In the genomic region with DNA sequence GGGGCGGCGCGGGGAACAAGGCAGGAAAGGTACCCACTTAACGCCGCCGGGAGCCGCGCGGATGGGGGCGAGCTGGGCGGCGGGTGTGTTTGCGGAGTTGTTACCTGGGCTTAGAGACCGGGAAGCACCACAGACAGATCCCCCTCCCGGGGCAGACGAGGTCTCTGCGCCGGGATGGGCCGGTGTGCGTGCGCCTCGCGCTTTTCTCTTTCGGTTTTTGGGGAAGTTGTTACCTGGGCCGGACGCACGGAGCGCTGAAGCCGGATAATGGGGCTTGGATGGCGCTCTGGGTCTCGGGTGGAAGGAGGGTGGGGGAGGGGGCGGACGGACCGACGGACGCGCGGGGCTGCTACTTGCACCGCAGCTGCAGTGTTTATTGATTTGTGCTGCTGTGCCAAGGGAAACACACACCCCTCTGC, we compare ENCODE assay signal across 8 cellular contexts. TPM values are rescaled to one million over a fixed set of nuclear protein-coding genes. Genes with fewer than 3 reads are reported as not detected.
DNase-seq lines count a peak whose midpoint lies in the region; ATAC-seq and TF ChIP-seq lines count a peak whose summit lies in the region.

No MANE protein-coding gene starts in this region.

- peaks cover 77% of the 10 kb centered on the region for H3K79me2 ChIP-seq in SK-N-SH (ENCODE audit: insufficient read depth)

- CTCF ChIA-PET in SK-N-SH (lab: Yijun Ruan, JAX) = interaction anchor here (0.7 kb wide), 1 partner anchor 288 kb away, joined by 3 read pairs; the partner anchor contains the start of gene ZNF438

- ATAC-seq in GM18505 (IDR thresholded peaks at IDR 0.05; ENCODE audit: unreplicated experiment) (peak; percentile 10), HG02852 (IDR thresholded peaks at IDR 0.05; ENCODE audit: unreplicated experiment) (peak; percentile 29), gastrocnemius medialis (peak; percentile 10 to 24), HG03520 (IDR thresholded peaks at IDR 0.05; ENCODE audit: unreplicated experiment) (no peak)

- in situ Hi-C loops in gastrocnemius medialis (cut with MboI; ENCODE audit: low sequenced_read_pairs in 4 of 4) = loop anchor here (10.0 to 25.0 kb wide), 4 partner anchors 283 to 533 kb away; partner anchors contain the start of gene ZNF438 (in 1 of the 4)

- POLR2A ChIA-PET in SK-N-SH (lab: Yijun Ruan, JAX) = no interaction called here

- H3K4me3 ChIP-seq in SK-N-SH (ENCODE audit: low read depth in 2 of 2, low read length in 1 of 2) (peak overlapping the region; percentile 94 to 98), adrenal gland (peak overlapping the region; percentile 27 to 88 (median 55)), iPS DF 6.9 (ENCODE audit: low read length) (peak overlapping the region; percentile 30; the same call in 1 of the 2 replicates), gastrocnemius medialis (peak overlapping the region; percentile 85 to 93 (median 90))

- H3K36me3 ChIP-seq in SK-N-SH (replicated peaks in 1 of 2; ENCODE audit: control insufficient read depth in 1 of 2, insufficient read depth in 2 of 2, low read length in 1 of 2) = no peaks in the 10 kb centered on the region
- H3K36me3 ChIP-seq in adrenal gland (replicated peaks in 1 of 2) = no peaks in the 10 kb centered on the region
- H3K36me3 ChIP-seq in iPS DF 6.9 (ENCODE audit: control insufficient read depth, insufficient read depth, low read length) = no peaks in the 10 kb centered on the region
- H3K36me3 ChIP-seq in gastrocnemius medialis = no peaks in the 10 kb centered on the region

- no peak for TF ChIP-seq EP300 in SK-N-SH (IDR thresholded peaks at IDR 0.05; ENCODE audit: borderline replicate concordance in 1 of 2, low read depth in 1 of 2, low read length in 1 of 2)

- peak overlapping the region; percentile 88 for H3K4me2 ChIP-seq in SK-N-SH

- DNase-seq in SK-N-SH = peak; percentile 59
- peak; percentile 41 to 64 (median 51) for DNase-seq in adrenal gland
- DNase-seq in iPS DF 6.9 (ENCODE audit: low read depth, low spot score) = no peak
- DNase-seq in gastrocnemius medialis = peak; percentile 32 to 50
- DNase-seq in GOT3 (lab: John Stamatoyannopoulos, UW) = no peak

- H4K20me1 ChIP-seq in SK-N-SH (ENCODE audit: insufficient read depth) = peaks cover 12% of the 10 kb centered on the region

- H3K27me3 ChIP-seq in SK-N-SH (ENCODE audit: insufficient read depth) (no peaks in the 10 kb centered on the region), adrenal gland (no peaks in the 10 kb centered on the region), iPS DF 6.9 (ENCODE audit: control insufficient read depth, insufficient read depth, low read length) (peaks cover 20% of the 10 kb centered on the region), gastrocnemius medialis (no peaks in the 10 kb centered on the region)

- WGBS in SK-N-SH (ENCODE audit: low lambda C conversion rate) = under 1% methylated on average over 25 of the region's 39 CpGs
- WGBS in adrenal gland, 4 donors = 0 to 1% (median 0%) methylated on average over 8 to 39 of the region's 39 CpGs
- no CpG with 5 or more reads among the region's 39 CpGs for WGBS in iPS DF 6.9 (ENCODE audit: insufficient coverage, insufficient read length)

- H3K4me1 ChIP-seq in SK-N-SH (ENCODE audit: control insufficient read depth in 1 of 2, insufficient read depth in 2 of 2, low read depth in 1 of 2, low read length in 1 of 2) = peaks cover 0 to 18% of the 10 kb centered on the region in 2 experiments; a peak in 3 of 4 replicates
- peaks cover 0 to 3% of the 10 kb centered on the region in 2 donors for H3K4me1 ChIP-seq in adrenal gland (replicated peaks in 1 of 2)
- H3K4me1 ChIP-seq in iPS DF 6.9 (ENCODE audit: control insufficient read depth, insufficient read depth, low read length) = peaks cover 3% of the 10 kb centered on the region; the same call in 1 of the 2 replicates
- H3K4me1 ChIP-seq in gastrocnemius medialis = peaks cover 40 to 51% of the 10 kb centered on the region in 2 donors

- TF ChIP-seq CTCF in SK-N-SH (IDR thresholded peaks at IDR 0.05) (no peak), adrenal gland (IDR thresholded peaks at IDR 0.05) (no peak), gastrocnemius medialis (IDR thresholded peaks at IDR 0.05 in 4 of 5, conservative IDR thresholded peaks at IDR 0.05 in 1 of 5) (no peak)

- TF ChIP-seq RAD21 in SK-N-SH (IDR thresholded peaks at IDR 0.05; ENCODE audit: low read length) = no peak

- peak; percentile 60 for TF ChIP-seq POLR2A in GM18505 (IDR thresholded peaks at IDR 0.05; ENCODE audit: borderline replicate concordance, extremely low read depth, insufficient read depth, insufficient read length)
- TF ChIP-seq POLR2A in adrenal gland (IDR thresholded peaks at IDR 0.05) = no peak
- peak in 1 of 2 donors; percentile 6 for TF ChIP-seq POLR2A in gastrocnemius medialis (IDR thresholded peaks at IDR 0.05)

- intact Hi-C loops in adrenal gland (cut with DNase I) = no loop called here
- intact Hi-C loops in gastrocnemius medialis (cut with DNase I; ENCODE audit: low total_unique reads) = loop anchor here (2.0 to 10.0 kb wide), 2 partner anchors 379 to 455 kb away; no protein-coding TSS in a partner anchor

- peak overlapping the region; percentile 89 for H2AFZ ChIP-seq in SK-N-SH (ENCODE audit: low read depth)

- H3F3A ChIP-seq in SK-N-SH (replicated peaks; ENCODE audit: insufficient read depth) = peaks cover 24% of the 10 kb centered on the region

- H3K9me2 ChIP-seq in SK-N-SH = no peaks in the 10 kb centered on the region

- H3K9ac ChIP-seq in SK-N-SH = peak overlapping the region; percentile 71

- H3K27ac ChIP-seq in SK-N-SH (ENCODE audit: low read depth in 2 of 2, low read length in 1 of 2) = peak overlapping the region; percentile 49 to 91
- H3K27ac ChIP-seq in adrenal gland = peak overlapping the region in 4 of 5 donors; percentile 70 to 98 (median 84)
- no peak overlapping the region for H3K27ac ChIP-seq in iPS DF 6.9 (ENCODE audit: low read length)
- H3K27ac ChIP-seq in gastrocnemius medialis = peak overlapping the region; percentile 97 to 99 (median 98)

- H3K9me3 ChIP-seq in SK-N-SH (no peaks in the 10 kb centered on the region), adrenal gland (replicated peaks in 1 of 3) (no peaks in the 10 kb centered on the region), iPS DF 6.9 (ENCODE audit: control insufficient read depth, insufficient read depth, low read length) (no peaks in the 10 kb centered on the region), gastrocnemius medialis (no peaks in the 10 kb centered on the region)

TF ChIP-seq in SK-N-SH, 30 proteins besides CTCF, POLR2A, EP300 and RAD21:
- no peak for TF ChIP-seq GATA2 (CRISPR knock-in tag; IDR thresholded peaks at IDR 0.05)
- no peak for TF ChIP-seq SMC3 (IDR thresholded peaks at IDR 0.05; ENCODE audit: low read depth, low read length)
- no peak for TF ChIP-seq SIN3A (IDR thresholded peaks at IDR 0.05; ENCODE audit: borderline replicate concordance, low read depth, low read length)
- no peak for TF ChIP-seq MEF2A (IDR thresholded peaks at IDR 0.05; ENCODE audit: borderline replicate concordance, low read depth)
- TF ChIP-seq POLR2AphosphoS5 (IDR thresholded peaks at IDR 0.05; ENCODE audit: low read depth, low read length) = no peak
- no peak for TF ChIP-seq GABPA (IDR thresholded peaks at IDR 0.05; ENCODE audit: low read depth)

RNA-seq across cellular contexts. Expression of gene ZEB1, which starts 1.2 kb away (rescaled TPM):
- polyA plus RNA-seq in SK-N-SH (2012; rRNA removed) (5.4 and 6.6 TPM in 2 replicates), adrenal gland (10 to 100 TPM in 2 of 3 donors, 1 to 10 TPM in 1; 7.3 to 17.7 (median 16.6) TPM)
- 8.1 and 9.7 TPM in 2 replicates for polyA plus RNA-seq in SK-N-SH (2012; cell fraction: cytosol; rRNA removed)
- polyA plus RNA-seq in SK-N-SH (2012; cell fraction: nucleus; rRNA removed) = 5.9 and 11.2 TPM in 2 replicates
- total RNA-seq in adrenal gland (10 to 100 TPM; 19.7 to 34.9 (median 25.1) TPM), gastrocnemius medialis (100 to 1,000 TPM in 3 of 4 donors, 10 to 100 TPM in 1; 67.4 to 175 (median 137) TPM)

Comparison
In these comparisons a context has a peak if more than half of its experiments do, and no peak if none do; other contexts are left out.
1. DNase-seq: peak in SK-N-SH (single experiment), adrenal gland (7 of 7) and gastrocnemius medialis (2 of 2); none in iPS DF 6.9 (single experiment) and GOT3 (single experiment).
2. H3K4me3 ChIP-seq: peak in every context shown above with its lines; median percentile 96 in SK-N-SH; 90 in gastrocnemius medialis; 55 in adrenal gland; 30 in iPS DF 6.9.